In the genomic region with DNA sequence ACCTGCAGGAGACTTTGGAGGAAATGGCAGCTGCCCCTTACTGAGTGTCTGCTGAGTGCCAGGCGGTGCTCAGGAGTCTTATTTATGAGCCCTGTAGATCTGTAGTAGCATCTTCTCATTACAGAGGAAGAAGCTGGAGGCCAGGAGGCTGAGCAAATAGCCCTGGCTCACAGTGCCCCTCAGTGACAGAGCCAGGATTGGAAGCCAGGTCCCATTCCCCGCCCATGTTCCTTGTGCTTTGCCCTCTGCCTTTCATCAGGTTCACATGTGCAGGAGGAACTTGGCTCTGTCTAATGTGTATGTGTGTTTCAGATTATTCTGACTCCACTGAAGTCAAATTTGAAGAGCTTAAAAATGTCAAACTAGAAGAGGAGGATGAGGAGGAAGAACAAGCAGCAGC, we compare ENCODE assay signal across 22 cellular contexts. TPM values are rescaled to one million over a fixed set of nuclear protein-coding genes. Genes with fewer than 3 reads are reported as not detected.
DNase-seq lines count a peak whose midpoint lies in the region; ATAC-seq and TF ChIP-seq lines count a peak whose summit lies in the region.
"Had no signal": no experiment of that assay in that cellular context is flagged by ENCODE, and none has a peak within 500 bp of the region (broad histone marks: within the 10 kb centered on the region; RNA-seq: fewer than 3 reads in every experiment).

No MANE protein-coding gene starts in this region.

- no peaks in the 10 kb centered on the region for H3K9me3 Mint-ChIP-seq in activated T-helper 17 cell treated with anti-CD3 and anti-CD28 coated beads, Interleukin-2, amount 50 U/mL, for 72 hours
- no peaks in the 10 kb centered on the region for H3K9me3 Mint-ChIP-seq in activated CD4-positive, alpha-beta T cell treated with anti-CD3 and anti-CD28 coated beads, Interleukin-2, amount 10 ng/mL, durations not matched to agents 24 days and 14 days
- H3K9me3 Mint-ChIP-seq: immature natural killer cell; T-helper 1 cell treated with Interleukin-12 subunit alpha and Interleukin-12 subunit beta and Interleukin-4 antibody, amounts not matched to agents 30 μg/mL and 1 μg/mL, for 36 hours had no signal

- ATAC-seq in activated T-helper 17 cell treated with anti-CD3 and anti-CD28 coated beads, Interleukin-2, amount 50 U/mL, for 72 hours (replicated peaks): no peak
- ATAC-seq in gastrocnemius medialis: peak; percentile 34 to 44
- ATAC-seq in GM19397 (IDR thresholded peaks at IDR 0.05; ENCODE audit: unreplicated experiment): no peak

- H3K4me1 ChIP-seq in GM23248 (ENCODE audit: insufficient read depth) (peaks cover 26% of the 10 kb centered on the region), gastrocnemius medialis (peaks cover 10 to 47% of the 10 kb centered on the region in 2 donors)

- H3K36me3 ChIP-seq in GM23248 (ENCODE audit: low read depth) (peaks cover 81% of the 10 kb centered on the region), gastrocnemius medialis (peaks cover 5 to 93% of the 10 kb centered on the region in 2 donors)

- H3K4me1 Mint-ChIP-seq in activated T-helper 17 cell treated with anti-CD3 and anti-CD28 coated beads, Interleukin-2, amount 50 U/mL, for 72 hours: peaks cover 8% of the 10 kb centered on the region
- no peaks in the 10 kb centered on the region for H3K4me1 Mint-ChIP-seq in activated CD4-positive, alpha-beta T cell treated with anti-CD3 and anti-CD28 coated beads, Interleukin-2, amount 10 ng/mL, durations not matched to agents 24 days and 14 days

- peak overlapping the region; percentile 56 for H3K27ac Mint-ChIP-seq in activated T-helper 17 cell treated with anti-CD3 and anti-CD28 coated beads, Interleukin-2, amount 50 U/mL, for 72 hours
- H3K27ac Mint-ChIP-seq in activated CD4-positive, alpha-beta T cell treated with anti-CD3 and anti-CD28 coated beads, Interleukin-2, amount 10 ng/mL, durations not matched to agents 24 days and 14 days: no peak overlapping the region
- H3K27ac Mint-ChIP-seq: T-helper 1 cell treated with Interleukin-12 subunit alpha and Interleukin-12 subunit beta and Interleukin-4 antibody, amounts not matched to agents 30 μg/mL and 1 μg/mL, for 36 hours had no signal

- H3K9ac ChIP-seq in GM23248: peak overlapping the region; percentile 47

- H3K9me2 ChIP-seq in GM23248 (ENCODE audit: insufficient read depth): no peaks in the 10 kb centered on the region

- H3K27me3 Mint-ChIP-seq in activated T-helper 17 cell treated with anti-CD3 and anti-CD28 coated beads, Interleukin-2, amount 50 U/mL, for 72 hours: no peaks in the 10 kb centered on the region
- no peaks in the 10 kb centered on the region for H3K27me3 Mint-ChIP-seq in activated CD4-positive, alpha-beta T cell treated with anti-CD3 and anti-CD28 coated beads, Interleukin-2, amount 10 ng/mL, durations not matched to agents 24 days and 14 days

- TF ChIP-seq POLR2A in gastrocnemius medialis (IDR thresholded peaks at IDR 0.05): no peak

- H3K4me2 ChIP-seq in GM23248 (ENCODE audit: unreplicated experiment): peak overlapping the region; percentile 10

- H3K4me3 ChIP-seq in GM23248: no peak overlapping the region
- H3K4me3 ChIP-seq in foreskin fibroblast (ENCODE audit: low read depth in 1 of 2, low read length in 2 of 2): no peak overlapping the region
- no peak overlapping the region for H3K4me3 ChIP-seq in gastrocnemius medialis
- H3K4me3 ChIP-seq: esophagus squamous epithelium, lung had no signal

- intact Hi-C loops in gastrocnemius medialis (cut with DNase I; ENCODE audit: low total_unique reads): no loop called here
- intact Hi-C loops in activated CD4-positive, alpha-beta T cell treated with anti-CD3 and anti-CD28 coated beads, Interleukin-2, amount 10 ng/mL, durations not matched to agents 24 days and 14 days (cut with micrococcal nuclease): no loop called here

- WGBS in GM23248 (ENCODE audit: low coverage in 1 of 2, low lambda C conversion rate in 2 of 2, missing lambda C conversion rate in 2 of 2), 2 experiments: 27 to 54% methylated on average over 2 of the region's 2 CpGs

- TF ChIP-seq CTCF in foreskin fibroblast (IDR thresholded peaks at IDR 0.05; ENCODE audit: low read depth, low read length) (no peak), gastrocnemius medialis (IDR thresholded peaks at IDR 0.05 in 4 of 5, conservative IDR thresholded peaks at IDR 0.05 in 1 of 5) (no peak)

- H3K9me3 ChIP-seq in GM23248 (ENCODE audit: low read depth) (no peaks in the 10 kb centered on the region), gastrocnemius medialis (no peaks in the 10 kb centered on the region)
- H3K9me3 ChIP-seq: esophagus squamous epithelium had no signal

- no peak overlapping the region for H3K4me3 Mint-ChIP-seq in activated T-helper 17 cell treated with anti-CD3 and anti-CD28 coated beads, Interleukin-2, amount 50 U/mL, for 72 hours
- no peak overlapping the region for H3K4me3 Mint-ChIP-seq in activated CD4-positive, alpha-beta T cell treated with anti-CD3 and anti-CD28 coated beads, Interleukin-2, amount 10 ng/mL, durations not matched to agents 24 days and 14 days
- H3K4me3 Mint-ChIP-seq: immature natural killer cell; T-helper 1 cell treated with Interleukin-12 subunit alpha and Interleukin-12 subunit beta and Interleukin-4 antibody, amounts not matched to agents 30 μg/mL and 1 μg/mL, for 36 hours had no signal

- peaks cover 56% of the 10 kb centered on the region for H3F3A ChIP-seq in GM23248 (ENCODE audit: insufficient read depth)

- no peak overlapping the region for H2AFZ ChIP-seq in GM23248

- H3K36me3 Mint-ChIP-seq in activated T-helper 17 cell treated with anti-CD3 and anti-CD28 coated beads, Interleukin-2, amount 50 U/mL, for 72 hours (ENCODE audit: low read depth): peaks cover 98% of the 10 kb centered on the region
- peaks cover 71% of the 10 kb centered on the region for H3K36me3 Mint-ChIP-seq in activated CD4-positive, alpha-beta T cell treated with anti-CD3 and anti-CD28 coated beads, Interleukin-2, amount 10 ng/mL, durations not matched to agents 24 days and 14 days (ENCODE audit: low read depth)

- H3K79me2 ChIP-seq in GM23248 (ENCODE audit: insufficient read depth): peaks cover 49% of the 10 kb centered on the region

- H4K20me1 ChIP-seq in GM23248 (ENCODE audit: insufficient read depth): no peaks in the 10 kb centered on the region

- DNase-seq in GM23248 (peak; percentile 29), foreskin fibroblast (peak; percentile 36 to 62), gastrocnemius medialis (no peak), activated gamma-delta T cell (lab: John Stamatoyannopoulos, UW) (no peak), D341Med (ENCODE audit: low spot score) (no peak)
- DNase-seq in activated CD4-positive, alpha-beta T cell treated with anti-CD3 and anti-CD28 coated beads, Interleukin-2, amount 10 ng/mL, durations not matched to agents 24 days and 14 days: no peak
- DNase-seq: activated CD4-positive, alpha-beta T cell treated with anti-CD3 and anti-CD28 coated beads, Interleukin-2, amount 50 U/mL, for 4 hours; activated effector memory CD4-positive, alpha-beta T cell treated with anti-CD3 and anti-CD28 coated beads, Interleukin-2, amount 50 U/mL, for 16 hours; COR-L47; effector CD4-positive, alpha-beta T cell; esophagus squamous epithelium; immature natural killer cell; KBM-7; MV-4-11; NCI-H1694; NCI-H748 treated with DMSO at 0.1 percent for 48 hours; occipital lobe; OCI-M1 had no signal

- in situ Hi-C loops in GM23248 (cut with MboI) (loop anchor here (25.0 kb wide), 1 partner anchor 434 kb away; no protein-coding TSS in a partner anchor), gastrocnemius medialis (cut with MboI; ENCODE audit: low sequenced_read_pairs in 4 of 4) (no loop called here)

- H3K27me3 ChIP-seq in GM23248 (replicated peaks; ENCODE audit: insufficient read depth) (no peaks in the 10 kb centered on the region), gastrocnemius medialis (no peaks in the 10 kb centered on the region)
- H3K27me3 ChIP-seq: esophagus squamous epithelium had no signal

- H3K27ac ChIP-seq in GM23248: peak overlapping the region; percentile 83
- H3K27ac ChIP-seq in gastrocnemius medialis: peak overlapping the region in 3 of 4 donors; percentile 61 to 83 (median 71)
- H3K27ac ChIP-seq: esophagus squamous epithelium had no signal

RNA-seq across cellular contexts. Expression of a gene that starts 21.2 kb away (rescaled TPM):
- total RNA-seq in GM23248 (2014; rRNA removed; shearing (Covaris generic)): 23.7 and 26.3 TPM in 2 replicates
- polyA plus RNA-seq in GM23248 (2016; fragmentation: Nextera tagmentation; extraction: Ambion mirVana): 20.7 and 22.3 TPM in 2 replicates
- 10 to 100 TPM; 25.3 to 34.8 TPM for total RNA-seq in activated T-helper 17 cell treated with anti-CD3 and anti-CD28 coated beads, Interleukin-2, amount 50 U/mL, for 72 hours
- total RNA-seq in gastrocnemius medialis: 10 to 100 TPM in 3 of 4 donors, 1 to 10 TPM in 1; 8.1 to 19.9 (median 13.4) TPM
- total RNA-seq in activated CD4-positive, alpha-beta T cell treated with anti-CD3 and anti-CD28 coated beads, Interleukin-2, amount 10 ng/mL, durations not matched to agents 24 days and 14 days: 25.3 and 27.0 TPM in 2 replicates

RNA-seq across cellular contexts. Expression of a gene that starts 36.1 kb away (rescaled TPM):
- total RNA-seq in GM23248 (2014; rRNA removed; shearing (Covaris generic)): 13.8 and 13.9 TPM in 2 replicates
- polyA plus RNA-seq in GM23248 (2016; fragmentation: Nextera tagmentation; extraction: Ambion mirVana): 8.4 and 9.7 TPM in 2 replicates
- total RNA-seq in activated T-helper 17 cell treated with anti-CD3 and anti-CD28 coated beads, Interleukin-2, amount 50 U/mL, for 72 hours: 10 to 100 TPM; 21.8 to 23.7 TPM
- 10 to 100 TPM; 32.2 to 57.4 (median 38.3) TPM for total RNA-seq in gastrocnemius medialis
- total RNA-seq in activated CD4-positive, alpha-beta T cell treated with anti-CD3 and anti-CD28 coated beads, Interleukin-2, amount 10 ng/mL, durations not matched to agents 24 days and 14 days: 18.1 and 20.7 TPM in 2 replicates

Comparison
In these comparisons a context has a peak if more than half of its experiments do, and no peak if none do; other contexts are left out.
1. DNase-seq: peak in GM23248 (single experiment) and foreskin fibroblast (2 of 2); none in gastrocnemius medialis (0 of 2), activated gamma-delta T cell (single experiment), D341Med (single experiment) and activated CD4-positive, alpha-beta T cell treated with anti-CD3 and anti-CD28 coated beads, Interleukin-2, amount 10 ng/mL, durations not matched to agents 24 days and 14 days (single experiment).
2. ATAC-seq: peak in gastrocnemius medialis (2 of 2); none in activated T-helper 17 cell treated with anti-CD3 and anti-CD28 coated beads, Interleukin-2, amount 50 U/mL, for 72 hours (single experiment) and GM19397 (single experiment).